ENCODE assay signal across 8 cellular contexts in the genomic region with DNA sequence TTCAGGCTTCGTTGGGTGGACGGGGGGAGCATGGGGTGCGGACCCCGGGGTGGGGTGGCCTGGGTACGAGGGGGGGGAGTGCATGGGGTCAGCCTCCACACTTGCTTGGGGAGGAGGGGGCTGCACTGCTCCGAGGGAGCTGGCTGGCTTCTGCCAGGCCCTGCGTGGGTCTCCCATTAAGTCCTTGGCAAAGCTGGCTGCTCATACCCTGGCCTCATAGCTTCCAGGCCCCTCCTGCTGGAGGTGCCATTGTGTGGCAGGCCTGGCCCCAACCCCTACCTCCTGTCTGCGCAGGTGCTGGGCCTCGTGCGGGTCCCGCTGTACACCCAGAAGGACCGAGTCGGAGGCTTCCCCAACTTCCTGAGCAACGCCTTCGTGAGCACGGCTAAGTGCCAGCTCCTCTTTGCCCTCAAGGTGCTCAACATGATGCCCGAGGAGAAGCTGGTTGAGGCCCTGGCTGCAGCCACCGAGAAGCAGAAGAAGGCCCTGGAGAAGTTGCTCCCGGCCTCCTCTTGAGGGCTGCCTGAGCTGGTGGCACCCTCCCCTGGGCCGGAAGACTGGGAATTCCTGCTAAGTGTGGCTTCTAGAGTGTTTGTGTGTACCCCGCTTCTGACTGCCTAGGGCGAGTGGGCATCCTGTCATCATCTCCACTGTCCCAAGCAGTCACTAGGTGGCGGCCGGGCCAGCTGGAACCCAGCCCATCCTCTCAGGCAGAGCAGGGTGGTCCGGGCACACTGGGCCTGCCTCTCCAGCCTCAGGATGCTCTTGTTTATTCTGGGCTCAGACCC. TPM values are rescaled to one million over a fixed set of nuclear protein-coding genes. Genes with fewer than 3 reads are reported as not detected.
DNase-seq lines count a peak whose midpoint lies in the region; ATAC-seq, FAIRE-seq and TF ChIP-seq lines count a peak whose summit lies in the region.

No MANE protein-coding gene starts in this region.

- no peak for TF ChIP-seq CTCF in HFF-Myc (IDR thresholded peaks at IDR 0.05; ENCODE audit: low read depth, low read length, missing control alignments)

- H3K27ac Mint-ChIP-seq in activated naive CD4-positive, alpha-beta T cell treated with anti-CD3 and anti-CD28 coated beads, Interleukin-2, amount 50 U/mL, for 72 hours = peak overlapping the region; percentile 67 to 74

- no peaks in the 10 kb centered on the region for H3K27me3 ChIP-seq in small intestine (ENCODE audit: control insufficient read depth in 2 of 2, insufficient read depth in 2 of 2, low read length in 2 of 2)

- intact Hi-C loops in left ventricle myocardium superior (cut with micrococcal nuclease) = no loop called here

- FAIRE-seq in small intestine (lab: Jason Lieb, UNC) = no peak

- peaks cover 3 to 7% of the 10 kb centered on the region in 2 donors for H3K36me3 ChIP-seq in small intestine (ENCODE audit: control insufficient read depth in 2 of 2, insufficient read depth in 2 of 2, low read length in 2 of 2)

- no peaks in the 10 kb centered on the region for H3K4me1 ChIP-seq in small intestine (ENCODE audit: control insufficient read depth in 2 of 2, insufficient read depth in 1 of 2, low read depth in 1 of 2, low read length in 1 of 2)

- H3K4me3 ChIP-seq in HFF-Myc (replicated peaks; ENCODE audit: low read depth, low read length) = peak overlapping the region; percentile 75
- peak overlapping the region; percentile 94 to 97 for H3K4me3 ChIP-seq in small intestine (ENCODE audit: low read depth in 1 of 2, low read length in 2 of 2)

- peak overlapping the region in 1 of 2 donors; percentile 2 for H3K27ac ChIP-seq in small intestine (ENCODE audit: low read depth in 1 of 2, low read length in 1 of 2)

- ATAC-seq in activated naive CD4-positive, alpha-beta T cell treated with anti-CD3 and anti-CD28 coated beads, Interleukin-2, amount 50 U/mL, for 72 hours = no peak
- peak; percentile 3 for ATAC-seq in left ventricle myocardium superior

- DNase-seq in HFF-Myc (ENCODE audit: extremely low read depth, low read depth) (no peak), left ventricle myocardium superior (peak; percentile 75), small intestine (no peak), NCI-H510A (lab: John Stamatoyannopoulos, UW) (no peak), germinal center (ENCODE audit: low spot score) (no peak), NCI-H1092 (lab: John Stamatoyannopoulos, UW) (no peak)
- DNase-seq in activated naive CD4-positive, alpha-beta T cell treated with anti-CD3 and anti-CD28 coated beads, Interleukin-2, amount 50 U/mL, for 72 hours (ENCODE audit: low spot score in 2 of 2) = peak in 1 of 2 donors; percentile 57
- no peak for DNase-seq in stimulated activated CD4-positive, alpha-beta T cell treated with anti-CD3 and anti-CD28 coated beads, Interleukin-15, amount 100 ng/mL, for 24 hours

- 48 to 55% (median 49%) methylated on average over 25 of the region's 25 CpGs for WGBS in small intestine, 3 donors

- H3K9me3 ChIP-seq in small intestine (ENCODE audit: control insufficient read depth, low read depth) = no peaks in the 10 kb centered on the region

- no peaks in the 10 kb centered on the region for H3K9me3 Mint-ChIP-seq in activated naive CD4-positive, alpha-beta T cell treated with anti-CD3 and anti-CD28 coated beads, Interleukin-2, amount 50 U/mL, for 72 hours

- H3K36me3 Mint-ChIP-seq in activated naive CD4-positive, alpha-beta T cell treated with anti-CD3 and anti-CD28 coated beads, Interleukin-2, amount 50 U/mL, for 72 hours = no peaks in the 10 kb centered on the region

RNA-seq across cellular contexts. Expression of gene NUDT16L1, which starts 1.5 kb away (rescaled TPM):
- 10 to 100 TPM; 20.7 to 42.8 TPM for total RNA-seq in activated naive CD4-positive, alpha-beta T cell treated with anti-CD3 and anti-CD28 coated beads, Interleukin-2, amount 50 U/mL, for 72 hours
- total RNA-seq in left ventricle myocardium superior = 51.7 TPM
- 10 to 100 TPM; 44.5 to 73.1 (median 61.6) TPM for polyA plus RNA-seq in small intestine

RNA-seq across cellular contexts. Expression of gene ANKS3, which starts 39.2 kb away (rescaled TPM):
- total RNA-seq in activated naive CD4-positive, alpha-beta T cell treated with anti-CD3 and anti-CD28 coated beads, Interleukin-2, amount 50 U/mL, for 72 hours = 10 to 100 TPM; 19.4 to 21.5 TPM
- total RNA-seq in left ventricle myocardium superior = 7.8 TPM
- polyA plus RNA-seq in small intestine = 10 to 100 TPM; 11.6 to 15.2 (median 12.4) TPM

RNA-seq across cellular contexts. Expression of gene DNAAF8, which starts 39.5 kb away (rescaled TPM):
- total RNA-seq in activated naive CD4-positive, alpha-beta T cell treated with anti-CD3 and anti-CD28 coated beads, Interleukin-2, amount 50 U/mL, for 72 hours = under 1 TPM in 1 of 2 donors, not detected in 1; 0.09 TPM
- 0.30 TPM for total RNA-seq in left ventricle myocardium superior
- under 1 TPM in 1 of 3 donors, not detected in 2; 0.67 TPM for polyA plus RNA-seq in small intestine
